ENCODE assay signal across 32 cellular contexts in genomic region chr1:152824964-152825363, GRCh38. TPM values are rescaled to one million over a fixed set of nuclear protein-coding genes. Genes with fewer than 3 reads are reported as not detected.
"Had no signal": no experiment of that assay in that cellular context is flagged by ENCODE, and none has a peak within 500 bp of the region (broad histone marks: within the 10 kb centered on the region; RNA-seq: fewer than 3 reads in every experiment).

No MANE protein-coding gene starts in this region.

- FAIRE-seq: kidney had no signal

- DNase-seq: hippocampal formation; kidney; left colon; left lung; midbrain; mucosa of descending colon; naive thymus-derived CD4-positive, alpha-beta T cell; ovary; right lobe of liver; stimulated activated CD4-positive, alpha-beta T cell treated with anti-CD3 and anti-CD28 coated beads, Interleukin-1b, Interleukin-23, amount 100 ng/mL, for 48 hours; stimulated activated CD4-positive, alpha-beta T cell treated with anti-CD3 and anti-CD28 coated beads, Interleukin-2, amount 100 ng/mL, for 48 hours; stimulated activated CD4-positive, alpha-beta T cell treated with anti-CD3 and anti-CD28 coated beads, Interleukin-4, amount 100 ng/mL, for 4 hours; stimulated activated CD8-positive, alpha-beta memory T cell treated with anti-CD3 and anti-CD28 coated beads, Interleukin-4, amount 100 ng/mL, for 48 hours; stimulated activated naive CD8-positive, alpha-beta T cell treated with anti-CD3 and anti-CD28 coated beads, Interleukin-15, Interleukin-2, amounts not matched to agents 100 U/mL and 50 U/mL, for 24 hours; stomach; testis; thyroid gland; transverse colon; upper lobe of left lung had no signal

- H3K4me3 ChIP-seq: left lung, lung, mucosa of descending colon, ovary, right atrium auricular region, right lobe of liver, smooth muscle cell, stomach, testis, thyroid gland, transverse colon, upper lobe of left lung, vagina had no signal

- ATAC-seq: left colon; left lung; mucosa of descending colon; naive thymus-derived CD4-positive, alpha-beta T cell; right lobe of liver; stimulated activated naive CD8-positive, alpha-beta T cell treated with anti-CD3 and anti-CD28 coated beads, Interleukin-15, Interleukin-2, amounts not matched to agents 100 U/mL and 50 U/mL, for 24 hours had no signal

- H3K27me3 ChIP-seq: ovary, right atrium auricular region, testis, thyroid gland, transverse colon, upper lobe of left lung, vagina had no signal

- H3K4me1 ChIP-seq: left lung, right atrium auricular region, right lobe of liver, stomach, testis, thyroid gland, transverse colon, upper lobe of left lung, vagina had no signal

- H3K9me3 ChIP-seq: left lung, mucosa of descending colon, ovary, right atrium auricular region, right lobe of liver, stomach, testis, thyroid gland, transverse colon, upper lobe of left lung, vagina had no signal

- H3K36me3 ChIP-seq: left lung, ovary, right atrium auricular region, right lobe of liver, stomach, thyroid gland, transverse colon, upper lobe of left lung, vagina had no signal

- H3K27ac ChIP-seq: left lung, ovary, right atrium auricular region, right lobe of liver, stomach, testis, thyroid gland, transverse colon, upper lobe of left lung, vagina had no signal

RNA-seq across cellular contexts. Expression of gene LCE1A, which starts 2.3 kb away (rescaled TPM):
- total RNA-seq: kidney; left colon; left lung; lung; mesenteric fat pad; mucosa of descending colon; myocyte; naive thymus-derived CD4-positive, alpha-beta T cell; natural killer cell treated with Interleukin-12 subunit alpha and Interleukin-12 subunit beta and Interleukin-15 and Interleukin-18, amount 100 ng/mL, for 72 hours; omental fat pad; ovary; progenitor cell of endocrine pancreas; pulmonary artery endothelial cell; renal cortical epithelial cell; right atrium auricular region; right lobe of liver; skeletal muscle tissue; smooth muscle cell; stomach; testis; thyroid gland; transverse colon; upper lobe of left lung; urinary bladder; vagina had no signal

RNA-seq across cellular contexts. Expression of gene LCE1B, which starts 13.2 kb away (rescaled TPM):
- total RNA-seq: kidney; left colon; left lung; lung; mesenteric fat pad; mucosa of descending colon; myocyte; naive thymus-derived CD4-positive, alpha-beta T cell; natural killer cell treated with Interleukin-12 subunit alpha and Interleukin-12 subunit beta and Interleukin-15 and Interleukin-18, amount 100 ng/mL, for 72 hours; omental fat pad; ovary; progenitor cell of endocrine pancreas; pulmonary artery endothelial cell; renal cortical epithelial cell; right atrium auricular region; right lobe of liver; skeletal muscle tissue; smooth muscle cell; stomach; testis; thyroid gland; transverse colon; upper lobe of left lung; urinary bladder; vagina had no signal

RNA-seq across cellular contexts. Expression of gene LCE6A, which starts 17.7 kb away (rescaled TPM):
- total RNA-seq: kidney; left colon; left lung; lung; mesenteric fat pad; mucosa of descending colon; myocyte; naive thymus-derived CD4-positive, alpha-beta T cell; natural killer cell treated with Interleukin-12 subunit alpha and Interleukin-12 subunit beta and Interleukin-15 and Interleukin-18, amount 100 ng/mL, for 72 hours; omental fat pad; ovary; progenitor cell of endocrine pancreas; pulmonary artery endothelial cell; renal cortical epithelial cell; right atrium auricular region; right lobe of liver; skeletal muscle tissue; smooth muscle cell; stomach; testis; thyroid gland; transverse colon; upper lobe of left lung; urinary bladder; vagina had no signal

RNA-seq across cellular contexts. Expression of gene LCE1C, which starts 18.5 kb away (rescaled TPM):
- total RNA-seq: kidney; left colon; left lung; lung; mesenteric fat pad; mucosa of descending colon; myocyte; naive thymus-derived CD4-positive, alpha-beta T cell; natural killer cell treated with Interleukin-12 subunit alpha and Interleukin-12 subunit beta and Interleukin-15 and Interleukin-18, amount 100 ng/mL, for 72 hours; omental fat pad; ovary; progenitor cell of endocrine pancreas; pulmonary artery endothelial cell; renal cortical epithelial cell; right atrium auricular region; right lobe of liver; skeletal muscle tissue; smooth muscle cell; stomach; testis; thyroid gland; transverse colon; upper lobe of left lung; urinary bladder; vagina had no signal

RNA-seq across cellular contexts. Expression of gene LCE1D, which starts 28.4 kb away (rescaled TPM):
- total RNA-seq: kidney; left colon; left lung; lung; mesenteric fat pad; mucosa of descending colon; myocyte; naive thymus-derived CD4-positive, alpha-beta T cell; natural killer cell treated with Interleukin-12 subunit alpha and Interleukin-12 subunit beta and Interleukin-15 and Interleukin-18, amount 100 ng/mL, for 72 hours; omental fat pad; ovary; progenitor cell of endocrine pancreas; pulmonary artery endothelial cell; renal cortical epithelial cell; right atrium auricular region; right lobe of liver; skeletal muscle tissue; smooth muscle cell; stomach; testis; thyroid gland; transverse colon; upper lobe of left lung; urinary bladder; vagina had no signal
